In genomic region chr1:154862927-154863701, GRCh38 we compare ENCODE assay signal across 14 cellular contexts. TPM values are rescaled to one million over a fixed set of nuclear protein-coding genes. Genes with fewer than 3 reads are reported as not detected.
DNase-seq lines count a peak whose midpoint lies in the region; ATAC-seq, FAIRE-seq and TF ChIP-seq lines count a peak whose summit lies in the region.
"Had no signal": no experiment of that assay in that cellular context is flagged by ENCODE, and none has a peak within 500 bp of the region (broad histone marks: within the 10 kb centered on the region; RNA-seq: fewer than 3 reads in every experiment).

No MANE protein-coding gene starts in this region.

- H3K9me3 Mint-ChIP-seq in natural killer cell = no peaks in the 10 kb centered on the region
- H3K9me3 Mint-ChIP-seq: T-helper 1 cell treated with Interleukin-12 subunit alpha and Interleukin-12 subunit beta and Interleukin-4 antibody, amounts not matched to agents 30 μg/mL and 1 μg/mL, for 36 hours had no signal

- H3K36me3 ChIP-seq in ectodermal cell (ENCODE audit: control insufficient read depth, insufficient read depth, low read length) = no peaks in the 10 kb centered on the region
- H3K36me3 ChIP-seq: Peyer's patch had no signal

- no peak overlapping the region for H3K4me3 Mint-ChIP-seq in natural killer cell
- H3K4me3 Mint-ChIP-seq: T-helper 1 cell treated with Interleukin-12 subunit alpha and Interleukin-12 subunit beta and Interleukin-4 antibody, amounts not matched to agents 30 μg/mL and 1 μg/mL, for 36 hours had no signal

- DNase-seq in left ventricle myocardium superior (no peak), cardiac septum (ENCODE audit: low spot score) (no peak), NCI-H2227 (lab: John Stamatoyannopoulos, UW; ENCODE audit: unreplicated experiment) (peak; percentile 37), natural killer cell (no peak), NCI-H2171 treated with DMSO at 0.1 percent for 48 hours (lab: John Stamatoyannopoulos, UW) (no peak), frontal cortex (ENCODE audit: low spot score in 2 of 2) (no peak)
- DNase-seq in stimulated activated CD8-positive, alpha-beta memory T cell treated with anti-CD3 and anti-CD28 coated beads, Interleukin-4, amount 100 ng/mL, for 48 hours = peak; percentile 47
- DNase-seq: DMS79 treated with DMSO at 0.1 percent for 48 hours, NCI-H1092 treated with DMSO at 0.1 percent for 48 hours, NCI-H226 had no signal

- peaks cover 38 to 45% of the 10 kb centered on the region in 2 donors for H3K27me3 Mint-ChIP-seq in natural killer cell (ENCODE audit: low read depth in 2 of 2)

- no peak for FAIRE-seq in frontal cortex (lab: Jason Lieb, UNC)

- WGBS in ectodermal cell, 2 experiments = 32 to 37% methylated on average over 16 of the region's 16 CpGs

- no peaks in the 10 kb centered on the region for H3K27me3 ChIP-seq in ectodermal cell (ENCODE audit: control insufficient read depth, insufficient read depth, low read length, poor library complexity, severe bottlenecking)
- H3K27me3 ChIP-seq: Peyer's patch had no signal

- H3K27ac ChIP-seq in ectodermal cell (ENCODE audit: insufficient read depth, low read depth, low read length, poor library complexity, severe bottlenecking) = peak overlapping the region; percentile 50
- H3K27ac ChIP-seq: Peyer's patch had no signal

- no peaks in the 10 kb centered on the region for H3K9me3 ChIP-seq in ectodermal cell (ENCODE audit: control insufficient read depth, low read length)
- H3K9me3 ChIP-seq: Peyer's patch had no signal

- intact Hi-C loops in left ventricle myocardium superior (cut with micrococcal nuclease) (loop anchor here (10.0 kb wide), 1 partner anchor 98 kb away; no protein-coding TSS in a partner anchor), cardiac septum (cut with DNase I) (no loop called here), natural killer cell (cut with micrococcal nuclease) (no loop called here)

- TF ChIP-seq CTCF in natural killer cell (IDR thresholded peaks at IDR 0.05) = no peak

- peaks cover 0 to 7% of the 10 kb centered on the region in 2 donors for H3K4me1 Mint-ChIP-seq in natural killer cell

- no peak overlapping the region for H3K27ac Mint-ChIP-seq in natural killer cell
- H3K27ac Mint-ChIP-seq: T-helper 1 cell treated with Interleukin-12 subunit alpha and Interleukin-12 subunit beta and Interleukin-4 antibody, amounts not matched to agents 30 μg/mL and 1 μg/mL, for 36 hours had no signal

- H3K36me3 Mint-ChIP-seq in natural killer cell = no peaks in the 10 kb centered on the region

- no peak overlapping the region for H3K4me3 ChIP-seq in ectodermal cell (ENCODE audit: insufficient read depth, low read depth, low read length)
- H3K4me3 ChIP-seq: Peyer's patch had no signal

- H3K4me1 ChIP-seq in ectodermal cell (ENCODE audit: control insufficient read depth, insufficient read depth, low read length) = peaks cover 51% of the 10 kb centered on the region

- ATAC-seq in left ventricle myocardium superior (peak; percentile 22), natural killer cell (no peak)

RNA-seq across cellular contexts. Expression of gene KCNN3, which starts 7.0 kb away (rescaled TPM):
- total RNA-seq in left ventricle myocardium superior = 4.0 TPM
- 2.8 TPM for total RNA-seq in cardiac septum
- polyA plus RNA-seq in ectodermal cell (2013, experiment 1 of 4) = 7.5 TPM
- 6.1 TPM for polyA plus RNA-seq in ectodermal cell (2013, experiment 2 of 4)
- 5.4 TPM for polyA plus RNA-seq in ectodermal cell (2013, experiment 3 of 4)
- 6.7 TPM for polyA plus RNA-seq in ectodermal cell (2013, experiment 4 of 4)
- under 1 TPM in 2 of 3 donors, not detected in 1; 0.05 to 0.95 TPM for total RNA-seq in natural killer cell
- 2.4 TPM for total RNA-seq in frontal cortex
- total RNA-seq: fibroblast of lung had no signal
- polyA plus RNA-seq: fibroblast of lung had no signal

Comparison
In these comparisons a context has a peak if more than half of its experiments do, and no peak if none do; other contexts are left out.
1. DNase-seq: peak in NCI-H2227 (single experiment) and stimulated activated CD8-positive, alpha-beta memory T cell treated with anti-CD3 and anti-CD28 coated beads, Interleukin-4, amount 100 ng/mL, for 48 hours (single experiment); none in left ventricle myocardium superior (single experiment), cardiac septum (single experiment), natural killer cell (single experiment), NCI-H2171 treated with DMSO at 0.1 percent for 48 hours (single experiment) and frontal cortex (0 of 2).